ENCODE assay signal across 8 cellular contexts in genomic region chr9:132673355-132673754, GRCh38. TPM values are rescaled to one million over a fixed set of nuclear protein-coding genes. Genes with fewer than 3 reads are reported as not detected.
DNase-seq lines count a peak whose midpoint lies in the region; ATAC-seq and TF ChIP-seq lines count a peak whose summit lies in the region.

No MANE protein-coding gene starts in this region.

- in situ Hi-C loops in GM13976 (cut with MboI; ENCODE audit: low sequenced_read_pairs, unreplicated experiment) = no loop called here

- H3K4me3 ChIP-seq in GM12865 (ENCODE audit: low read depth, low read length) (no peak overlapping the region), psoas muscle (no peak overlapping the region)

- H3K36me3 ChIP-seq in psoas muscle (ENCODE audit: insufficient read depth in 1 of 2, low read depth in 1 of 2) = peaks cover 0 to 7% of the 10 kb centered on the region in 2 donors

- no peaks in the 10 kb centered on the region for H3K9me3 ChIP-seq in psoas muscle

- no peaks in the 10 kb centered on the region for H3K27me3 Mint-ChIP-seq in T-helper 1 cell treated with Interleukin-12 subunit alpha and Interleukin-12 subunit beta and Interleukin-4 antibody, amounts not matched to agents 30 μg/mL and 1 μg/mL, for 36 hours (ENCODE audit: low read depth)
- H3K27me3 Mint-ChIP-seq in glutamatergic neuron (ENCODE audit: unreplicated experiment) = peaks cover 4% of the 10 kb centered on the region

- H3K27ac ChIP-seq in psoas muscle = no peak overlapping the region

- ATAC-seq in GM21390 (IDR thresholded peaks at IDR 0.05; ENCODE audit: unreplicated experiment) (no peak), psoas muscle (no peak)

- DNase-seq in AML-193 (lab: John Stamatoyannopoulos, UW) (peak; percentile 33 to 52), GM12865 (ENCODE audit: low read depth) (peak; percentile 21), glutamatergic neuron (no peak), psoas muscle (no peak), GM13976 (ENCODE audit: low spot score) (no peak), T-helper 9 cell (no peak)

- peak overlapping the region; percentile 20 for H3K27ac Mint-ChIP-seq in T-helper 1 cell treated with Interleukin-12 subunit alpha and Interleukin-12 subunit beta and Interleukin-4 antibody, amounts not matched to agents 30 μg/mL and 1 μg/mL, for 36 hours
- no peak overlapping the region for H3K27ac Mint-ChIP-seq in glutamatergic neuron (ENCODE audit: unreplicated experiment)

- TF ChIP-seq CTCF in GM12865 (IDR thresholded peaks at IDR 0.05; ENCODE audit: insufficient read depth, low read depth, low read length, missing control alignments) = peak; percentile 10
- peak; percentile 19 for TF ChIP-seq CTCF in glutamatergic neuron (IDR thresholded peaks at IDR 0.05; ENCODE audit: partially characterized antibody, unreplicated experiment)
- no peak for TF ChIP-seq CTCF in psoas muscle (IDR thresholded peaks at IDR 0.05)
- TF ChIP-seq CTCF in GM13976 (IDR thresholded peaks at IDR 0.05; ENCODE audit: borderline replicate concordance, control extremely low read depth, extremely low read depth, insufficient read depth, missing control alignments) = no peak

- 32 to 40% (median 36%) methylated on average over 6 of the region's 6 CpGs for WGBS in psoas muscle, 3 donors

- H3K27me3 ChIP-seq in psoas muscle (ENCODE audit: insufficient read depth in 3 of 3, low read length in 2 of 3) = no peaks in the 10 kb centered on the region

- peaks cover 42% of the 10 kb centered on the region for H3K4me1 ChIP-seq in psoas muscle

- H3K4me1 Mint-ChIP-seq in T-helper 1 cell treated with Interleukin-12 subunit alpha and Interleukin-12 subunit beta and Interleukin-4 antibody, amounts not matched to agents 30 μg/mL and 1 μg/mL, for 36 hours (ENCODE audit: low read depth) = peaks cover 38% of the 10 kb centered on the region
- H3K4me1 Mint-ChIP-seq in glutamatergic neuron (ENCODE audit: low read depth, unreplicated experiment) = peaks cover 13% of the 10 kb centered on the region

- intact Hi-C loops in psoas muscle (cut with DNase I) = no loop called here

- H3K36me3 Mint-ChIP-seq in T-helper 1 cell treated with Interleukin-12 subunit alpha and Interleukin-12 subunit beta and Interleukin-4 antibody, amounts not matched to agents 30 μg/mL and 1 μg/mL, for 36 hours (ENCODE audit: low read depth) = peaks cover 13% of the 10 kb centered on the region
- no peaks in the 10 kb centered on the region for H3K36me3 Mint-ChIP-seq in glutamatergic neuron (ENCODE audit: unreplicated experiment)

- H3K4me3 Mint-ChIP-seq in T-helper 1 cell treated with Interleukin-12 subunit alpha and Interleukin-12 subunit beta and Interleukin-4 antibody, amounts not matched to agents 30 μg/mL and 1 μg/mL, for 36 hours = peak overlapping the region; percentile 49
- peak overlapping the region; percentile 50 for H3K4me3 Mint-ChIP-seq in glutamatergic neuron (ENCODE audit: unreplicated experiment)

- no peaks in the 10 kb centered on the region for H3K9me3 Mint-ChIP-seq in T-helper 1 cell treated with Interleukin-12 subunit alpha and Interleukin-12 subunit beta and Interleukin-4 antibody, amounts not matched to agents 30 μg/mL and 1 μg/mL, for 36 hours
- H3K9me3 Mint-ChIP-seq in glutamatergic neuron (ENCODE audit: unreplicated experiment) = peaks cover 5% of the 10 kb centered on the region

RNA-seq across cellular contexts. Expression of gene GTF3C4, which starts 3.1 kb away (rescaled TPM):
- total RNA-seq in glutamatergic neuron (ENCODE audit: unreplicated experiment) (19.6 TPM), psoas muscle (10 to 100 TPM in 2 of 4 donors, 1 to 10 TPM in 2; 8.3 to 12.2 (median 10.6) TPM)
- polyA plus RNA-seq in psoas muscle = 10 to 100 TPM in 1 of 3 donors, 1 to 10 TPM in 2; 3.8 to 12.8 (median 4.3) TPM

RNA-seq across cellular contexts. Expression of gene DDX31, which starts 3.6 kb away (rescaled TPM):
- total RNA-seq in glutamatergic neuron (ENCODE audit: unreplicated experiment) = 8.7 TPM
- 10 to 100 TPM in 1 of 4 donors, 1 to 10 TPM in 3; 5.5 to 10.0 (median 8.4) TPM for total RNA-seq in psoas muscle
- polyA plus RNA-seq in psoas muscle = 10 to 100 TPM in 2 of 3 donors, 1 to 10 TPM in 1; 7.2 to 12.4 (median 10.1) TPM

Comparison
In these comparisons a context has a peak if more than half of its experiments do, and no peak if none do; other contexts are left out.
1. DNase-seq: peak in AML-193 (2 of 2) and GM12865 (single experiment); none in glutamatergic neuron (single experiment), psoas muscle (0 of 2), GM13976 (single experiment) and T-helper 9 cell (single experiment).
2. CTCF ChIP-seq: peak in GM12865 (single experiment) and glutamatergic neuron (single experiment); none in psoas muscle (single experiment) and GM13976 (single experiment).